In genomic region chr1:179141592-179142244, GRCh38 we compare ENCODE assay signal across 8 cellular contexts. TPM values are rescaled to one million over a fixed set of nuclear protein-coding genes. Genes with fewer than 3 reads are reported as not detected.
DNase-seq lines count a peak whose midpoint lies in the region; ATAC-seq, FAIRE-seq and TF ChIP-seq lines count a peak whose summit lies in the region.

No MANE protein-coding gene starts in this region.

- H3K36me3 ChIP-seq in right atrium auricular region, result no peaks in the 10 kb centered on the region

- H3K27ac ChIP-seq in right atrium auricular region, result peak overlapping the region; percentile 24 to 54

- H3K4me3 Mint-ChIP-seq in activated T-cell treated with anti-CD3 and anti-CD28 coated beads, Interleukin-2, amount 50 U/mL, for 4 hours, result peak overlapping the region; percentile 25

- intact Hi-C loops in posterior cingulate gyrus (cut with DNase I), result no loop called here

- no peaks in the 10 kb centered on the region for H3K27me3 ChIP-seq in right atrium auricular region

- peak in 2 of 3 donors; percentile 20 to 32 for DNase-seq in stimulated activated CD4-positive, alpha-beta T cell treated with anti-CD3 and anti-CD28 coated beads, Interleukin-12 subunit alpha, Interleukin-12 subunit beta, amount 100 ng/mL, for 48 hours (ENCODE audit: low read depth in 2 of 3, low spot score in 1 of 3)
- no peak for DNase-seq in stimulated activated CD4-positive, alpha-beta T cell treated with anti-CD3 and anti-CD28 coated beads, Interleukin-2, amount 100 ng/mL, for 48 hours
- DNase-seq in activated T-cell treated with anti-CD3 and anti-CD28 coated beads, Interleukin-2, amount 50 U/mL, for 4 hours, result peak; percentile 14
- DNase-seq in right atrium auricular region (ENCODE audit: low spot score) (no peak), posterior cingulate gyrus (no peak), GM12891 (ENCODE audit: insufficient read length, low spot score) (no peak)
- DNase-seq in stimulated activated naive CD8-positive, alpha-beta T cell treated with anti-CD3 and anti-CD28 coated beads, Interleukin-15, Interleukin-2, amounts not matched to agents 100 U/mL and 50 U/mL, for 24 hours, result peak; percentile 21

- H3K36me3 Mint-ChIP-seq in activated T-cell treated with anti-CD3 and anti-CD28 coated beads, Interleukin-2, amount 50 U/mL, for 4 hours (ENCODE audit: insufficient read depth), result peaks cover 8% of the 10 kb centered on the region

- H3K27me3 Mint-ChIP-seq in activated T-cell treated with anti-CD3 and anti-CD28 coated beads, Interleukin-2, amount 50 U/mL, for 4 hours (ENCODE audit: low read depth), result no peaks in the 10 kb centered on the region

- FAIRE-seq in GM12891 (lab: Jason Lieb, UNC), result no peak

- peak overlapping the region in 1 of 2 donors; percentile 5 for H3K4me3 ChIP-seq in right atrium auricular region

- TF ChIP-seq POLR2A in GM12891 (IDR thresholded peaks at IDR 0.05; ENCODE audit: low read depth, low read length), result no peak

- no peaks in the 10 kb centered on the region for H3K9me3 Mint-ChIP-seq in activated T-cell treated with anti-CD3 and anti-CD28 coated beads, Interleukin-2, amount 50 U/mL, for 4 hours

- peaks cover 0 to 16% of the 10 kb centered on the region in 2 donors for H3K4me1 ChIP-seq in right atrium auricular region

- no peak for TF ChIP-seq CTCF in right atrium auricular region (IDR thresholded peaks at IDR 0.05)

- ATAC-seq in activated T-cell treated with anti-CD3 and anti-CD28 coated beads, Interleukin-2, amount 50 U/mL, for 4 hours, result peak; percentile 94 to 98
- peak; percentile 94 for ATAC-seq in stimulated activated naive CD8-positive, alpha-beta T cell treated with anti-CD3 and anti-CD28 coated beads, Interleukin-15, Interleukin-2, amounts not matched to agents 100 U/mL and 50 U/mL, for 24 hours
- no peak for ATAC-seq in HG02798 (IDR thresholded peaks at IDR 0.05; ENCODE audit: poor library complexity, unreplicated experiment)

- peaks cover 36% of the 10 kb centered on the region for H3K4me1 Mint-ChIP-seq in activated T-cell treated with anti-CD3 and anti-CD28 coated beads, Interleukin-2, amount 50 U/mL, for 4 hours (ENCODE audit: low read depth)

- H3K9me3 ChIP-seq in right atrium auricular region, result no peaks in the 10 kb centered on the region

TF ChIP-seq in GM12891, 5 proteins besides CTCF, POLR2A, EP300 and RAD21:
- TF ChIP-seq PAX5 (IDR thresholded peaks at IDR 0.05; ENCODE audit: insufficient read depth, low read length, severe bottlenecking) (no peak), TAF1 (IDR thresholded peaks at IDR 0.05; ENCODE audit: low read depth, low read length) (no peak), SPI1 (IDR thresholded peaks at IDR 0.05; ENCODE audit: low read depth, low read length) (no peak), POU2F2 (IDR thresholded peaks at IDR 0.05; ENCODE audit: low read depth, low read length) (no peak), POLR2AphosphoS5 (IDR thresholded peaks at IDR 0.05; ENCODE audit: low read depth, low read length) (no peak)

RNA-seq across cellular contexts. Expression of gene TOR3A, which starts 59.8 kb away (rescaled TPM):
- total RNA-seq in activated T-cell treated with anti-CD3 and anti-CD28 coated beads, Interleukin-2, amount 50 U/mL, for 4 hours, result 10 to 100 TPM; 38.7 to 39.9 (median 39.8) TPM
- 10 to 100 TPM; 14.3 to 19.7 TPM for total RNA-seq in right atrium auricular region
- 22.3 TPM for polyA plus RNA-seq in GM12891 (2012; ENCODE audit: low read depth, missing spikeins)

Comparison
In these comparisons a context has a peak if more than half of its experiments do, and no peak if none do; other contexts are left out.
1. DNase-seq: peak in stimulated activated CD4-positive, alpha-beta T cell treated with anti-CD3 and anti-CD28 coated beads, Interleukin-12 subunit alpha, Interleukin-12 subunit beta, amount 100 ng/mL, for 48 hours (2 of 3), activated T-cell treated with anti-CD3 and anti-CD28 coated beads, Interleukin-2, amount 50 U/mL, for 4 hours (single experiment) and stimulated activated naive CD8-positive, alpha-beta T cell treated with anti-CD3 and anti-CD28 coated beads, Interleukin-15, Interleukin-2, amounts not matched to agents 100 U/mL and 50 U/mL, for 24 hours (single experiment); none in stimulated activated CD4-positive, alpha-beta T cell treated with anti-CD3 and anti-CD28 coated beads, Interleukin-2, amount 100 ng/mL, for 48 hours (0 of 2), right atrium auricular region (single experiment), posterior cingulate gyrus (0 of 10) and GM12891 (single experiment).